ENCODE assay signal across 1 cellular context in genomic region chr1:152515454-152515823, GRCh38.
TF ChIP-seq lines count a peak whose summit lies in the region.

No MANE protein-coding gene starts in this region.

TF ChIP-seq in GM12878, 131 proteins besides CTCF, POLR2A, EP300 and RAD21:
- TF ChIP-seq SUZ12 (IDR thresholded peaks at IDR 0.05; ENCODE audit: unreplicated experiment) (peak; percentile 44), ZNF207 (IDR thresholded peaks at IDR 0.05; ENCODE audit: borderline replicate concordance) (no peak), KLF5 (IDR thresholded peaks at IDR 0.05; ENCODE audit: partially characterized antibody) (no peak)
